In the genomic region with DNA sequence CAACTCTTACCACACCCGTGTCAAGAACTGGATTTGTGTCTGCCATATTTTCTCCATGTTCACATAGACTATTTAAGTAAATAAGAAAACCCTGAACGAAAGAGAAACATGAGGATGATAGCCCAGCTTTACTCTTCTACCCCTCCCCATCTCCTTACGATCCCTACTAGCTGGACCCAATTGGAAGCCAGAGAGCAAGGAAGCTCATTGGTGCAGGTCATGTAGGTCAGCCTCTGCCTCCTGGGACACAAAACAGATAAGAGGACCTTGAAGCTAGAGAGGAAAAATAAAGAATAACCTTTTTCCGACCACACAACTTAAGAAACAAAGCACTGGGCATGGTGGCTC, we compare ENCODE assay signal across 14 cellular contexts.
DNase-seq lines count a peak whose midpoint lies in the region; ATAC-seq and TF ChIP-seq lines count a peak whose summit lies in the region.
"Had no signal": no experiment of that assay in that cellular context is flagged by ENCODE, and none has a peak within 500 bp of the region (broad histone marks: within the 10 kb centered on the region; RNA-seq: fewer than 3 reads in every experiment).

No MANE protein-coding gene starts in this region.

- H3K79me2 ChIP-seq in GM23248 (ENCODE audit: insufficient read depth), result no peaks in the 10 kb centered on the region

- peak overlapping the region; percentile 71 to 95 (median 87); a peak in 21 of 22 replicates for H3K27ac ChIP-seq in BLaER1 treated with 17β-estradiol and CSF1 and Interleukin-3, amounts not matched to agents 10 nM and 100 nM
- H3K27ac ChIP-seq in GM23248 (no peak overlapping the region), esophagus muscularis mucosa (replicated peaks in 1 of 4) (no peak overlapping the region)

- peaks cover 0 to 6% (median 0%) of the 10 kb centered on the region in 11 experiments; a peak in 1 of 22 replicates for H3K36me3 ChIP-seq in BLaER1 treated with 17β-estradiol and CSF1 and Interleukin-3, amounts not matched to agents 10 nM and 100 nM
- H3K36me3 ChIP-seq in GM23248 (ENCODE audit: low read depth), result no peaks in the 10 kb centered on the region
- H3K36me3 ChIP-seq in esophagus muscularis mucosa, result no peaks in the 10 kb centered on the region

- H3K4me1 ChIP-seq in BLaER1 treated with 17β-estradiol and CSF1 and Interleukin-3, amounts not matched to agents 10 nM and 100 nM, result peaks cover 40 to 54% (median 49%) of the 10 kb centered on the region in 10 experiments
- H3K4me1 ChIP-seq in GM23248 (ENCODE audit: insufficient read depth), result peaks cover 3% of the 10 kb centered on the region; the same call in 1 of the 2 replicates
- peaks cover 0 to 3% (median 0%) of the 10 kb centered on the region in 4 donors for H3K4me1 ChIP-seq in esophagus muscularis mucosa

- H3K9me3 Mint-ChIP-seq in activated naive CD4-positive, alpha-beta T cell treated with anti-CD3 and anti-CD28 coated beads, Interleukin-2, amount 50 U/mL, for 72 hours, result peaks cover 8 to 15% of the 10 kb centered on the region in 2 donors
- H3K9me3 Mint-ChIP-seq in naive B cell, result peaks cover 0 to 26% (median 15%) of the 10 kb centered on the region in 7 donors

- no peaks in the 10 kb centered on the region for H3F3A ChIP-seq in GM23248 (ENCODE audit: insufficient read depth)

- peak overlapping the region; percentile 56 to 87 for H3K27ac Mint-ChIP-seq in activated naive CD4-positive, alpha-beta T cell treated with anti-CD3 and anti-CD28 coated beads, Interleukin-2, amount 50 U/mL, for 72 hours
- peak overlapping the region; percentile 98 to 99 (median 99) for H3K27ac Mint-ChIP-seq in naive B cell

- no peak for DNase-seq in GM23248
- no peak for DNase-seq in activated naive CD4-positive, alpha-beta T cell treated with anti-CD3 and anti-CD28 coated beads, Interleukin-2, amount 50 U/mL, for 72 hours (ENCODE audit: low spot score in 2 of 2)
- no peak for DNase-seq in naive B cell
- no peak for DNase-seq in esophagus muscularis mucosa (ENCODE audit: extremely low spot score)
- DNase-seq in NCI-H128 (lab: John Stamatoyannopoulos, UW; ENCODE audit: unreplicated experiment), result no peak
- DNase-seq: hypothalamus; NCI-H1417 treated with DMSO at 0.1 percent for 48 hours; NCI-H510A treated with DMSO at 0.1 percent for 48 hours; stimulated activated CD4-positive, alpha-beta T cell treated with anti-CD3 and anti-CD28 coated beads, Interleukin-2, amount 100 ng/mL, for 48 hours had no signal

- H3K9me2 ChIP-seq in GM23248 (ENCODE audit: insufficient read depth), result no peaks in the 10 kb centered on the region

- no peaks in the 10 kb centered on the region for H3K27me3 Mint-ChIP-seq in naive B cell

- no peak for TF ChIP-seq POLR2A in esophagus muscularis mucosa (IDR thresholded peaks at IDR 0.05; ENCODE audit: low read depth)

- H3K4me1 Mint-ChIP-seq in naive B cell, result peaks cover 30 to 58% (median 49%) of the 10 kb centered on the region in 3 donors

- peaks cover 24 to 43% (median 40%) of the 10 kb centered on the region in 11 experiments for H3K9me3 ChIP-seq in BLaER1 treated with 17β-estradiol and CSF1 and Interleukin-3, amounts not matched to agents 10 nM and 100 nM (replicated peaks in 1 of 11)
- H3K9me3 ChIP-seq in GM23248 (ENCODE audit: low read depth) (no peaks in the 10 kb centered on the region), esophagus muscularis mucosa (peaks cover 0 to 25% (median 21%) of the 10 kb centered on the region in 4 donors)

- intact Hi-C loops in esophagus muscularis mucosa (cut with DNase I), result loop anchor here (5.0 kb wide), 1 partner anchor 426 kb away; no protein-coding TSS in a partner anchor

- peak overlapping the region; percentile 55 for H2AFZ ChIP-seq in GM23248

- H3K36me3 Mint-ChIP-seq in activated naive CD4-positive, alpha-beta T cell treated with anti-CD3 and anti-CD28 coated beads, Interleukin-2, amount 50 U/mL, for 72 hours, result peaks cover 5 to 21% of the 10 kb centered on the region in 2 donors
- peaks cover 0 to 4% of the 10 kb centered on the region in 2 donors for H3K36me3 Mint-ChIP-seq in naive B cell

- peak overlapping the region; percentile 40 to 93 (median 87) for H3K4me3 Mint-ChIP-seq in naive B cell

- no peaks in the 10 kb centered on the region for H4K20me1 ChIP-seq in BLaER1 treated with 17β-estradiol and CSF1 and Interleukin-3, amounts not matched to agents 10 nM and 100 nM
- H4K20me1 ChIP-seq in GM23248 (ENCODE audit: insufficient read depth), result no peaks in the 10 kb centered on the region

- in situ Hi-C loops in GM23248 (cut with MboI), result loop anchor here (10.0 kb wide), 1 partner anchor 384 kb away; no protein-coding TSS in a partner anchor

- WGBS in GM23248 (ENCODE audit: low coverage in 1 of 2, low lambda C conversion rate in 2 of 2, missing lambda C conversion rate in 2 of 2), 2 experiments, result 57 to 60% methylated on average over 4 of the region's 4 CpGs
- WGBS in esophagus muscularis mucosa, result 79% methylated on average over 4 of the region's 4 CpGs

- TF ChIP-seq CTCF in esophagus muscularis mucosa (IDR thresholded peaks at IDR 0.05), result no peak

- peak overlapping the region in 9 of 11 experiments; percentile 71 to 82 (median 78); a peak in 18 of 22 replicates for H3K9ac ChIP-seq in BLaER1 treated with 17β-estradiol and CSF1 and Interleukin-3, amounts not matched to agents 10 nM and 100 nM
- no peak overlapping the region for H3K9ac ChIP-seq in GM23248

- ATAC-seq in activated naive CD4-positive, alpha-beta T cell treated with anti-CD3 and anti-CD28 coated beads, Interleukin-2, amount 50 U/mL, for 72 hours, result no peak
- ATAC-seq in naive B cell (ENCODE audit: low read depth in 2 of 2) (no peak), GM21423 (IDR thresholded peaks at IDR 0.05; ENCODE audit: unreplicated experiment) (no peak), HG03097 (IDR thresholded peaks at IDR 0.05; ENCODE audit: low FRiP score, unreplicated experiment) (no peak)
- ATAC-seq: HepG2 had no signal

- peak overlapping the region; percentile 75 to 92 (median 87) for H3K4me2 ChIP-seq in BLaER1 treated with 17β-estradiol and CSF1 and Interleukin-3, amounts not matched to agents 10 nM and 100 nM
- no peak overlapping the region for H3K4me2 ChIP-seq in GM23248 (ENCODE audit: unreplicated experiment)

- peak overlapping the region in 6 of 10 experiments; percentile 42 to 59 (median 46); a peak in 10 of 20 replicates for H3K4me3 ChIP-seq in BLaER1 treated with 17β-estradiol and CSF1 and Interleukin-3, amounts not matched to agents 10 nM and 100 nM
- H3K4me3 ChIP-seq in GM23248 (no peak overlapping the region), esophagus muscularis mucosa (no peak overlapping the region)
- H3K4me3 ChIP-seq: lung had no signal

- H3K27me3 ChIP-seq in BLaER1 treated with 17β-estradiol and CSF1 and Interleukin-3, amounts not matched to agents 10 nM and 100 nM, result no peaks in the 10 kb centered on the region
- H3K27me3 ChIP-seq in GM23248 (replicated peaks; ENCODE audit: insufficient read depth), result no peaks in the 10 kb centered on the region
- no peaks in the 10 kb centered on the region for H3K27me3 ChIP-seq in esophagus muscularis mucosa

- no peak for TF ChIP-seq EP300 in esophagus muscularis mucosa (IDR thresholded peaks at IDR 0.05)

Comparison
In these comparisons a context has a peak if more than half of its experiments do, and no peak if none do; other contexts are left out.
1. H3K27ac ChIP-seq: peak in BLaER1 treated with 17β-estradiol and CSF1 and Interleukin-3, amounts not matched to agents 10 nM and 100 nM (11 of 11); none in GM23248 (single experiment) and esophagus muscularis mucosa (0 of 4).
2. H3K4me3 ChIP-seq: peak in BLaER1 treated with 17β-estradiol and CSF1 and Interleukin-3, amounts not matched to agents 10 nM and 100 nM (6 of 10); none in GM23248 (single experiment) and esophagus muscularis mucosa (0 of 4).